In genomic region chr9:130264414-130265350, GRCh38 we compare ENCODE assay signal across 16 cellular contexts. TPM values are rescaled to one million over a fixed set of nuclear protein-coding genes. Genes with fewer than 3 reads are reported as not detected.
A peak's percentile ranks its signal among the peaks of the same experiment; 100 is the strongest.
DNase-seq lines count a peak whose midpoint lies in the region; ATAC-seq, FAIRE-seq and TF ChIP-seq lines count a peak whose summit lies in the region.
"Had no signal": no experiment of that assay in that cellular context is flagged by ENCODE, and none has a peak within 500 bp of the region (broad histone marks: within the 10 kb centered on the region; RNA-seq: fewer than 3 reads in every experiment).

No MANE protein-coding gene starts in this region.

- TF ChIP-seq POLR2A in A549 (IDR thresholded peaks at IDR 0.05; ENCODE audit: low read length) = no peak
- TF ChIP-seq POLR2A in H1 (IDR thresholded peaks at IDR 0.05; ENCODE audit: control extremely low read depth in 1 of 2, low read depth in 2 of 2, low read length in 2 of 2) = no peak

- H3K23me2 ChIP-seq in H9 (ENCODE audit: insufficient read length, low read depth, low read length, poor library complexity, severe bottlenecking) (peaks cover 14% of the 10 kb centered on the region), H1 (ENCODE audit: low read depth, low read length) (peaks cover 11% of the 10 kb centered on the region; the same call in 1 of the 2 replicates)

- POLR2A ChIA-PET in A549 (lab: Yijun Ruan, JAX) (no interaction called here), H1 (lab: Charles Lee; ENCODE audit: partially characterized antibody) (interaction anchor here (0.7 to 1.4 kb wide), 10 partner anchors 9 to 70 kb away, joined by 3 to 4 read pairs (median 3); no protein-coding TSS in a partner anchor)
- POLR2A ChIA-PET in activated CD4-positive, alpha-beta T cell treated with anti-CD3 and anti-CD28 coated beads for 36 hours (lab: Charles Lee) = no interaction called here

- no peak overlapping the region for H2AK5ac ChIP-seq in H9 (ENCODE audit: insufficient read length, low read length)
- no peak overlapping the region; the same call in 1 of the 2 replicates for H2AK5ac ChIP-seq in H1 (ENCODE audit: low read depth, low read length)

- H3K27me3 ChIP-seq in H9 (ENCODE audit: insufficient read depth, low read length) = peaks cover 3% of the 10 kb centered on the region; the same call in 1 of the 2 replicates
- H3K27me3 ChIP-seq in H1 (replicated peaks in 1 of 4; ENCODE audit: control insufficient read depth in 3 of 4, extremely low read depth in 1 of 4, insufficient read depth in 3 of 4, low read length in 3 of 4) = peaks cover 0 to 20% (median 14%) of the 10 kb centered on the region in 4 experiments; a peak in 6 of 7 replicates

- no peaks in the 10 kb centered on the region for H3K36me3 ChIP-seq in H1 (ENCODE audit: control insufficient read depth in 2 of 4, insufficient read depth in 4 of 4, low read length in 3 of 4)
- H3K36me3 ChIP-seq: gastroesophageal sphincter had no signal

- no peak for FAIRE-seq in A549 (lab: Jason Lieb, UNC)
- no peak for FAIRE-seq in H1 (lab: Jason Lieb, UNC)
- FAIRE-seq: GM19239, keratinocyte had no signal

- H2BK5ac ChIP-seq in H9 (ENCODE audit: insufficient read length, low read length) (no peak overlapping the region), H1 (ENCODE audit: low read depth, low read length) (0 out of 2 replicates have a peak overlapping the region, but pooled peaks have one; percentile 17)

- H4K20me1 ChIP-seq in H9 (ENCODE audit: control insufficient read depth, insufficient read depth, insufficient read length) = no peaks in the 10 kb centered on the region
- H4K20me1 ChIP-seq in H1 (replicated peaks in 1 of 2; ENCODE audit: control insufficient read depth in 1 of 2, insufficient read depth in 2 of 2, low read length in 2 of 2) = no peaks in the 10 kb centered on the region

- H3K9me3 ChIP-seq in A549 (no peaks in the 10 kb centered on the region), H9 (ENCODE audit: control insufficient read depth, low read depth, low read length) (no peaks in the 10 kb centered on the region), H1 (ENCODE audit: insufficient read depth in 2 of 2, low read depth in 1 of 2, low read length in 1 of 2) (0 out of 4 replicates have a peak, but pooled peaks cover 0 to under 1% of the 10 kb centered on the region in 2 experiments)
- H3K9me3 ChIP-seq: gastroesophageal sphincter, mucosa of descending colon had no signal

- H3K14ac ChIP-seq in H9 (ENCODE audit: insufficient read depth, low read length) (no peak overlapping the region), H1 (ENCODE audit: insufficient read length) (no peak overlapping the region)

- H2BK120ac ChIP-seq in H9 (ENCODE audit: low read depth, low read length, poor library complexity, severe bottlenecking) (no peak overlapping the region), H1 (replicated peaks; ENCODE audit: low read depth, low read length) (no peak overlapping the region)

- intact Hi-C loops in activated CD4-positive, alpha-beta T cell treated with anti-CD3 and anti-CD28 coated beads for 36 hours (cut with DNase I, micrococcal nuclease) = no loop called here

- TF ChIP-seq RAD21 in A549 (conservative IDR thresholded peaks at IDR 0.05 in 1 of 2, IDR thresholded peaks at IDR 0.05 in 1 of 2) = no peak
- no peak for TF ChIP-seq RAD21 in H1 (IDR thresholded peaks at IDR 0.05 in 1 of 2, conservative IDR thresholded peaks at IDR 0.05 in 1 of 2; ENCODE audit: low read depth in 2 of 2, low read length in 2 of 2)

- H3K23ac ChIP-seq in H9 (ENCODE audit: insufficient read length, low read depth, low read length) (no peak overlapping the region), H1 (ENCODE audit: insufficient read length) (no peak overlapping the region)

- H3K36me3 Mint-ChIP-seq in H9 (ENCODE audit: insufficient read depth in 1 of 3, low read depth in 3 of 3) (peaks cover under 1 to 10% (median 4%) of the 10 kb centered on the region in 3 experiments; a peak in 2 of 7 replicates), nephron (ENCODE audit: low read depth) (no peaks in the 10 kb centered on the region)
- H3K36me3 Mint-ChIP-seq in activated CD4-positive, alpha-beta T cell treated with anti-CD3 and anti-CD28 coated beads for 36 hours (ENCODE audit: low read depth) = no peaks in the 10 kb centered on the region

- H3K4me1 Mint-ChIP-seq in H9 (peaks cover 48 to 60% of the 10 kb centered on the region in 2 experiments), nephron (peaks cover 31% of the 10 kb centered on the region)
- H3K4me1 Mint-ChIP-seq in activated CD4-positive, alpha-beta T cell treated with anti-CD3 and anti-CD28 coated beads for 36 hours = no peaks in the 10 kb centered on the region

- CTCF ChIA-PET in A549 (lab: Yijun Ruan, JAX) = interaction anchor here (0.7 to 1.4 kb wide), 4 partner anchors 9 to 143 kb away, joined by 3 to 4 read pairs (median 3); no protein-coding TSS in a partner anchor
- CTCF ChIA-PET in H1 (lab: Charles Lee; ENCODE audit: partially characterized antibody) = interaction anchor here (0.6 to 3.8 kb wide), 11 partner anchors 9 to 102 kb away, joined by 3 to 22 read pairs (median 4); no protein-coding TSS in a partner anchor
- CTCF ChIA-PET in activated CD4-positive, alpha-beta T cell treated with anti-CD3 and anti-CD28 coated beads for 36 hours (lab: Charles Lee) = no interaction called here

- no peak overlapping the region for H3K56ac ChIP-seq in H9 (ENCODE audit: insufficient read length, low read depth, low read length)
- no peak overlapping the region for H3K56ac ChIP-seq in H1 (replicated peaks; ENCODE audit: insufficient read length, low read depth, low read length)

- H2BK20ac ChIP-seq in H9 (ENCODE audit: low read depth, low read length, poor library complexity, severe bottlenecking) (no peak overlapping the region), H1 (ENCODE audit: low read length) (peak overlapping the region; percentile 67; the same call in 1 of the 2 replicates)

- H4K8ac ChIP-seq in H9 (replicated peaks; ENCODE audit: insufficient read length, low read depth, low read length) (no peak overlapping the region), H1 (ENCODE audit: extremely low read depth, insufficient read depth, low read length) (0 out of 2 replicates have a peak overlapping the region, but pooled peaks have one; percentile 36)

- H3K18ac ChIP-seq in H9 (ENCODE audit: insufficient read length, low read depth, low read length) = no peak overlapping the region
- no peak overlapping the region; the same call in 1 of the 2 replicates for H3K18ac ChIP-seq in H1 (ENCODE audit: extremely low read depth, low read length)

- H3K4me3 ChIP-seq in A549 (peak overlapping the region; percentile 31; the same call in 1 of the 3 replicates), H1 (ENCODE audit: extremely low read depth in 1 of 4, insufficient read depth in 2 of 4, low read depth in 3 of 4, low read length in 4 of 4) (peak overlapping the region in 2 of 4 experiments; percentile 38 to 68; a peak in 4 of 8 replicates)
- H3K4me3 ChIP-seq: mucosa of descending colon had no signal

- peaks cover 11% of the 10 kb centered on the region for H3K4me1 ChIP-seq in A549
- H3K4me1 ChIP-seq in H9 (ENCODE audit: insufficient read depth, low read length) = no peaks in the 10 kb centered on the region; the same call in 1 of the 2 replicates
- H3K4me1 ChIP-seq in H1 (replicated peaks in 1 of 4; ENCODE audit: control insufficient read depth in 3 of 4, insufficient read depth in 4 of 4, low read length in 3 of 4) = peaks cover 10 to 24% (median 15%) of the 10 kb centered on the region in 4 experiments
- H3K4me1 ChIP-seq: parathyroid adenoma had no signal

- TF ChIP-seq CTCF in A549 (IDR thresholded peaks at IDR 0.05) = no peak
- TF ChIP-seq CTCF in H9 (conservative IDR thresholded peaks at IDR 0.05) = no peak
- TF ChIP-seq CTCF in H1 (IDR thresholded peaks at IDR 0.05; ENCODE audit: control extremely low read depth in 1 of 3, insufficient read depth in 1 of 3, low read depth in 1 of 3, low read length in 3 of 3) = no peak
- TF ChIP-seq CTCF in nephron (IDR thresholded peaks at IDR 0.05; ENCODE audit: unreplicated experiment in 3 of 3) = no peak

- H3K4ac ChIP-seq in H9 (ENCODE audit: low read depth, low read length) (no peak overlapping the region), H1 (replicated peaks; ENCODE audit: insufficient read length, low read depth, low read length) (no peak overlapping the region)

- H3K9me3 Mint-ChIP-seq in H9 = peaks cover 0 to 3% of the 10 kb centered on the region in 2 experiments; a peak in 1 of 5 replicates
- no peaks in the 10 kb centered on the region for H3K9me3 Mint-ChIP-seq in nephron
- H3K9me3 Mint-ChIP-seq in activated CD4-positive, alpha-beta T cell treated with anti-CD3 and anti-CD28 coated beads for 36 hours (ENCODE audit: low read depth) = no peaks in the 10 kb centered on the region
- H3K9me3 Mint-ChIP-seq: activated CD8-positive, alpha-beta T cell treated with anti-CD3 and anti-CD28 coated beads for 36 hours; activated T-cell treated with anti-CD3 and anti-CD28 coated beads, Interleukin-2, amount 50 U/mL, for 72 hours had no signal

- no peak overlapping the region for H2BK15ac ChIP-seq in H9 (ENCODE audit: low read depth, low read length)
- no peak overlapping the region; the same call in 1 of the 2 replicates for H2BK15ac ChIP-seq in H1 (ENCODE audit: low read length)

- no peaks in the 10 kb centered on the region for H3K79me2 ChIP-seq in H9 (ENCODE audit: insufficient read depth, low read length)
- no peaks in the 10 kb centered on the region for H3K79me2 ChIP-seq in H1 (ENCODE audit: control insufficient read depth in 1 of 2, insufficient read depth in 2 of 2, low read length in 2 of 2)
- H3K79me2 ChIP-seq: parathyroid adenoma had no signal

- peak overlapping the region in 2 of 3 experiments; percentile 46 to 70; a peak in 1 of 7 replicates for H3K27ac Mint-ChIP-seq in H9
- H3K27ac Mint-ChIP-seq in nephron = no peak overlapping the region
- H3K27ac Mint-ChIP-seq in activated CD4-positive, alpha-beta T cell treated with anti-CD3 and anti-CD28 coated beads for 36 hours = no peak overlapping the region
- H3K27ac Mint-ChIP-seq: activated CD8-positive, alpha-beta T cell treated with anti-CD3 and anti-CD28 coated beads for 36 hours; activated T-cell treated with anti-CD3 and anti-CD28 coated beads, Interleukin-2, amount 50 U/mL, for 72 hours had no signal

- no peak overlapping the region for H4K91ac ChIP-seq in H9 (ENCODE audit: insufficient read length, low read depth, low read length)
- peak overlapping the region; percentile 70 for H4K91ac ChIP-seq in H1 (replicated peaks; ENCODE audit: insufficient read length, low read length)

- 58% methylated on average over 18 of the region's 18 CpGs for WGBS in A549 (ENCODE audit: missing lambda C conversion rate)
- WGBS in H9 (ENCODE audit: extremely low coverage, insufficient read length, low lambda C conversion rate) = no CpG with 5 or more reads among the region's 18 CpGs
- 74% methylated on average over 17 of the region's 18 CpGs; no CpG with 5 or more reads in 1 of the 2 experiments for WGBS in H1 (ENCODE audit: extremely low coverage in 1 of 2, insufficient coverage in 1 of 2, insufficient read length in 1 of 2, insufficient replicate concordance in 2 of 2, low coverage in 1 of 2, low lambda C conversion rate in 2 of 2, missing lambda C conversion rate in 1 of 2), 2 experiments

- no peak overlapping the region for H3T11ph ChIP-seq in H9 (ENCODE audit: low read length)

- no peak for ATAC-seq in A549
- no peak for ATAC-seq in activated CD4-positive, alpha-beta T cell treated with anti-CD3 and anti-CD28 coated beads for 36 hours

- no peak overlapping the region for H2BK12ac ChIP-seq in H9 (ENCODE audit: insufficient read length, low read depth, low read length)
- H2BK12ac ChIP-seq in H1 (ENCODE audit: low read depth, low read length) = peak overlapping the region; percentile 78; the same call in 1 of the 2 replicates

- H2AFZ ChIP-seq in H9 (ENCODE audit: low read length) = no peak overlapping the region
- H2AFZ ChIP-seq in H1 (ENCODE audit: low read length) = no peak overlapping the region
- H2AFZ ChIP-seq: parathyroid adenoma had no signal

- H3K27me3 Mint-ChIP-seq in H9 (ENCODE audit: low read depth) = peaks cover 43% of the 10 kb centered on the region
- peaks cover 93% of the 10 kb centered on the region for H3K27me3 Mint-ChIP-seq in nephron (ENCODE audit: low read depth)
- peaks cover 62% of the 10 kb centered on the region for H3K27me3 Mint-ChIP-seq in activated CD4-positive, alpha-beta T cell treated with anti-CD3 and anti-CD28 coated beads for 36 hours

- H3K4me2 ChIP-seq in A549 (peak overlapping the region; percentile 94), H9 (ENCODE audit: insufficient read depth, insufficient read length, low read length) (peak overlapping the region; percentile 31), H1 (ENCODE audit: insufficient read depth in 1 of 2, low read depth in 2 of 2, low read length in 2 of 2) (peak overlapping the region; percentile 78 to 82; a peak in 3 of 4 replicates)

- TF ChIP-seq EP300 in A549 (IDR thresholded peaks at IDR 0.05) (no peak), H1 (IDR thresholded peaks at IDR 0.05; ENCODE audit: borderline replicate concordance in 1 of 2, low read depth in 2 of 2, low read length in 2 of 2) (no peak)

- H3K4me3 Mint-ChIP-seq in H9 (peak overlapping the region; percentile 39 to 79), nephron (peak overlapping the region; percentile 22 to 53 (median 46))
- no peak overlapping the region for H3K4me3 Mint-ChIP-seq in activated CD4-positive, alpha-beta T cell treated with anti-CD3 and anti-CD28 coated beads for 36 hours
- H3K4me3 Mint-ChIP-seq: activated CD8-positive, alpha-beta T cell treated with anti-CD3 and anti-CD28 coated beads for 36 hours had no signal

- H3K27ac ChIP-seq in A549 (no peak overlapping the region), H9 (ENCODE audit: insufficient read length, low read depth, low read length) (no peak overlapping the region), H1 (ENCODE audit: low read depth, low read length) (no peak overlapping the region)
- H3K27ac ChIP-seq: parathyroid adenoma had no signal

- DNase-seq in A549 (ENCODE audit: low read depth in 1 of 2, low spot score in 1 of 2) = no peak
- no peak for DNase-seq in H9
- DNase-seq in H1 (ENCODE audit: low read depth in 1 of 2, low spot score in 2 of 2) = no peak
- DNase-seq in RPMI8226 = no peak
- DNase-seq in NCI-H1436 treated with DMSO at 0.1 percent for 48 hours (lab: John Stamatoyannopoulos, UW) = no peak
- no peak for DNase-seq in HCEC 1CT
- no peak for DNase-seq in activated CD4-positive, alpha-beta T cell treated with anti-CD3 and anti-CD28 coated beads for 36 hours
- DNase-seq: activated T-cell treated with anti-CD3 and anti-CD28 coated beads, Interleukin-2, amount 50 U/mL, for 72 hours; NCI-H187 had no signal

- no peak overlapping the region for H3K9ac ChIP-seq in H9 (ENCODE audit: extremely low read depth, insufficient read length, low read length)
- H3K9ac ChIP-seq in H1 (replicated peaks in 1 of 4; ENCODE audit: extremely low read depth in 1 of 4, low read depth in 3 of 4, low read length in 3 of 4) = no peak overlapping the region
- H3K9ac ChIP-seq: parathyroid adenoma had no signal

- H3K79me1 ChIP-seq in H9 (ENCODE audit: insufficient read depth, low read depth, low read length, poor library complexity, severe bottlenecking) (no peaks in the 10 kb centered on the region), H1 (ENCODE audit: low read depth, low read length) (no peaks in the 10 kb centered on the region; the same call in 1 of the 2 replicates)

- H4K5ac ChIP-seq in H9 (ENCODE audit: insufficient read length, low read depth, low read length) (no peak overlapping the region), H1 (ENCODE audit: insufficient read length, low read depth, low read length) (no peak overlapping the region)

RNA-seq across cellular contexts. Expression of gene HMCN2, which starts 0.9 kb away (rescaled TPM):
- polyA plus RNA-seq in A549 (2011; rRNA removed) (not detected in 2 replicates), A549 (2017; fragmentation: RNase III; extraction: RNeasy Plus Mini Kit Qiagen cat#74134 plus additional on column Dnase treatment) (0.01 to 0.04 TPM in 2 of 3 replicates, not detected in the other), H1 (2011; rRNA removed) (5.0 and 8.3 TPM in 2 replicates)
- 0.01 and 0.03 TPM in 2 replicates for polyA plus RNA-seq in A549 (2012; cell fraction: cytosol; rRNA removed)
- polyA plus RNA-seq in A549 (2012; cell fraction: nucleus; rRNA removed) = 0.12 and 0.37 TPM in 2 replicates
- 0.04 TPM in 1 of 2 replicates, not detected in the other for polyA minus RNA-seq in A549 (2011; rRNA and poly(A)+ RNA removed)
- total RNA-seq in H9 (2021) = 6.7 and 8.6 TPM in 2 replicates
- total RNA-seq in H1 (2021; fragmentation: NEBNext Ultra II Directional; extraction: Animal tissue kit (Norgen Biotek cat#: 25700)) = 7.9 and 9.1 TPM in 2 replicates
- 6.4 TPM for polyA plus RNA-seq in H1 (2011; cell fraction: cytosol; rRNA removed)
- polyA plus RNA-seq in H1 (2011; cell fraction: nucleus; rRNA removed) = 60.8 TPM
- polyA plus RNA-seq in H1 (2012, experiment 1 of 2) = 3.3 to 10.7 TPM (median 7.7 TPM) in 4 replicates
- polyA plus RNA-seq in H1 (2012, experiment 2 of 2) = 2.3 TPM
- 3.8 TPM for polyA plus RNA-seq in H1 (2013, experiment 1 of 2)
- 2.5 TPM for polyA plus RNA-seq in H1 (2013, experiment 2 of 2)
- 4.6 and 7.6 TPM in 2 replicates for polyA minus RNA-seq in H1 (2011; rRNA and poly(A)+ RNA removed)
- polyA minus RNA-seq in H1 (2011; cell fraction: cytosol; rRNA and poly(A)+ RNA removed) = 9.8 TPM
- 25.3 TPM for polyA minus RNA-seq in H1 (2011; cell fraction: nucleus; rRNA and poly(A)+ RNA removed)
- under 1 TPM; 0.05 TPM for total RNA-seq in activated CD4-positive, alpha-beta T cell treated with anti-CD3 and anti-CD28 coated beads for 36 hours
- total RNA-seq: activated CD8-positive, alpha-beta T cell treated with anti-CD3 and anti-CD28 coated beads for 36 hours had no signal
- polyA plus RNA-seq: keratinocyte had no signal

Comparison
In these comparisons a context has a peak if more than half of its experiments do, and no peak if none do; other contexts are left out.
1. H3K4me2 ChIP-seq: peak in every context shown above with its lines; median percentile 94 in A549; 80 in H1; 31 in H9.
2. H3K27ac Mint-ChIP-seq: peak in H9 (2 of 3); none in nephron (0 of 3) and activated CD4-positive, alpha-beta T cell treated with anti-CD3 and anti-CD28 coated beads for 36 hours (single experiment).
3. Of the 18 proteins assayed by ChIP-seq in both H1 and A549: peak only in H1: KDM1A; only in A549: none; in both: none; in neither: 17.